14 cellular contexts compared by ENCODE assay signal in genomic region chr22:31950226-31950625, GRCh38. TPM values are rescaled to one million over a fixed set of nuclear protein-coding genes. Genes with fewer than 3 reads are reported as not detected.
DNase-seq lines count a peak whose midpoint lies in the region; ATAC-seq and TF ChIP-seq lines count a peak whose summit lies in the region.
"Had no signal": no experiment of that assay in that cellular context is flagged by ENCODE, and none has a peak within 500 bp of the region (broad histone marks: within the 10 kb centered on the region; RNA-seq: fewer than 3 reads in every experiment).

No MANE protein-coding gene starts in this region.

- H3K9me3 Mint-ChIP-seq in MCF 10A (ENCODE audit: unreplicated experiment), result no peaks in the 10 kb centered on the region
- no peaks in the 10 kb centered on the region for H3K9me3 Mint-ChIP-seq in nephron progenitor cell
- H3K9me3 Mint-ChIP-seq in Calu3 (ENCODE audit: low read depth, unreplicated experiment), result no peaks in the 10 kb centered on the region
- H3K9me3 Mint-ChIP-seq: stimulated activated memory B cell treated with anti-CD40 and anti-IgM and Interleukin-4, amounts not matched to agents 10 μg/mL and 1 μg/mL and 100 μg/mL, for 72 hours had no signal

- H3K4me3 ChIP-seq in mammary epithelial cell (replicated peaks in 1 of 3; ENCODE audit: insufficient read depth in 1 of 3, low read depth in 2 of 3, low read length in 3 of 3) (no peak overlapping the region), endocrine pancreas (ENCODE audit: control insufficient read depth, insufficient read depth, low read length) (no peak overlapping the region), aorta (ENCODE audit: low read length in 2 of 2) (peak overlapping the region in 1 of 2 donors; percentile 5)
- H3K4me3 ChIP-seq: A549 had no signal

- no TSS peak for BruUV-seq in MCF 10A (replicated peaks; lab: Mats Ljungman, UMichigan)
- BruUV-seq in mammary epithelial cell (replicated peaks; lab: Mats Ljungman, UMichigan), result no TSS peak
- BruUV-seq in Calu3 (replicated peaks; lab: Mats Ljungman, UMichigan), result no TSS peak

- TF ChIP-seq CTCF in MCF 10A (IDR thresholded peaks at IDR 0.05; ENCODE audit: unreplicated experiment) (no peak), mammary epithelial cell (conservative IDR thresholded peaks at IDR 0.05 in 1 of 2, IDR thresholded peaks at IDR 0.05 in 1 of 2; ENCODE audit: extremely low read depth in 1 of 2, insufficient read depth in 1 of 2, low read depth in 1 of 2, low read length in 2 of 2) (no peak), nephron progenitor cell (IDR thresholded peaks at IDR 0.05) (no peak), Calu3 (IDR thresholded peaks at IDR 0.05; ENCODE audit: unreplicated experiment) (no peak)

- CTCF ChIA-PET in MCF 10A (lab: Yijun Ruan, JAX) (interaction anchor here (0.6 to 6.1 kb wide), 12 partner anchors 9 to 389 kb away, joined by 3 to 59 read pairs (median 4); no protein-coding TSS in a partner anchor), mammary epithelial cell (lab: Charles Lee; ENCODE audit: low non-redundant PET) (interaction anchor here (0.6 to 0.7 kb wide), 2 partner anchors 11 to 20 kb away, joined by 4 to 15 read pairs; no protein-coding TSS in a partner anchor), Calu3 (lab: Charles Lee) (interaction anchor here (2.6 kb wide), 1 partner anchor 20 kb away, joined by 10 read pairs; no protein-coding TSS in a partner anchor)

- H3K27me3 Mint-ChIP-seq in MCF 10A (ENCODE audit: insufficient read depth, unreplicated experiment) (no peaks in the 10 kb centered on the region), nephron progenitor cell (ENCODE audit: low read depth, poor library complexity) (no peaks in the 10 kb centered on the region), Calu3 (ENCODE audit: unreplicated experiment) (no peaks in the 10 kb centered on the region)
- H3K27me3 Mint-ChIP-seq: stimulated activated memory B cell treated with anti-CD40 and anti-IgM and Interleukin-4, amounts not matched to agents 10 μg/mL and 1 μg/mL and 100 μg/mL, for 72 hours had no signal

- peaks cover 97% of the 10 kb centered on the region for H3K79me2 ChIP-seq in mammary epithelial cell (ENCODE audit: insufficient read depth, low read length)

- 15% methylated on average over 4 of the region's 4 CpGs for WGBS in mammary epithelial cell (ENCODE audit: low coverage, missing lambda C conversion rate)
- 2 to 5% methylated on average over 4 of the region's 4 CpGs for WGBS in aorta, 2 donors

- H3K4me2 ChIP-seq in mammary epithelial cell (ENCODE audit: insufficient read depth, low read depth, low read length), result no peak overlapping the region

- H3K36me3 ChIP-seq in mammary epithelial cell (ENCODE audit: insufficient read depth, low read length), result peaks cover 27% of the 10 kb centered on the region
- no peaks in the 10 kb centered on the region for H3K36me3 ChIP-seq in endocrine pancreas (ENCODE audit: control insufficient read depth, insufficient read depth, low read length)
- H3K36me3 ChIP-seq in aorta (ENCODE audit: control insufficient read depth in 1 of 2, insufficient read depth in 2 of 2, low read length in 1 of 2), result no peaks in the 10 kb centered on the region

- H3K4me1 Mint-ChIP-seq in MCF 10A (ENCODE audit: insufficient read depth, unreplicated experiment) (peaks cover 55% of the 10 kb centered on the region), nephron progenitor cell (peaks cover 49% of the 10 kb centered on the region), Calu3 (ENCODE audit: low read depth, unreplicated experiment) (peaks cover 48% of the 10 kb centered on the region)

- ATAC-seq in aorta (ENCODE audit: low FRiP score), result no peak
- ATAC-seq: A549; stimulated activated memory B cell treated with anti-CD40 and anti-IgM and Interleukin-4, amounts not matched to agents 10 μg/mL and 1 μg/mL and 100 μg/mL, for 72 hours had no signal

- no peak for DNase-seq in MCF 10A (ENCODE audit: unreplicated experiment)
- no peak for DNase-seq in mammary epithelial cell
- no peak for DNase-seq in nephron progenitor cell
- no peak for DNase-seq in aorta
- no peak for DNase-seq in activated CD4-positive, CD25-positive, alpha-beta regulatory T cell (lab: John Stamatoyannopoulos, UW)
- DNase-seq in foreskin melanocyte, result no peak
- no peak for DNase-seq in Calu3
- DNase-seq: GOT3, left colon, NCI-H2029 treated with DMSO at 0.1 percent for 48 hours, NCI-H748 treated with DMSO at 0.1 percent for 48 hours had no signal

- H3K4me1 ChIP-seq in mammary epithelial cell (ENCODE audit: insufficient read depth, low read length), result peaks cover 50% of the 10 kb centered on the region
- H3K4me1 ChIP-seq in endocrine pancreas (ENCODE audit: control insufficient read depth, insufficient read depth, low read length), result peaks cover 39% of the 10 kb centered on the region
- peaks cover 14 to 20% of the 10 kb centered on the region in 2 donors for H3K4me1 ChIP-seq in aorta (ENCODE audit: control insufficient read depth in 1 of 2, insufficient read depth in 2 of 2, low read length in 2 of 2)

- H3K27ac Mint-ChIP-seq in MCF 10A (ENCODE audit: low read depth, unreplicated experiment) (peak overlapping the region; percentile 97), nephron progenitor cell (peak overlapping the region; percentile 69), Calu3 (ENCODE audit: unreplicated experiment) (no peak overlapping the region)
- H3K27ac Mint-ChIP-seq: stimulated activated memory B cell treated with anti-CD40 and anti-IgM and Interleukin-4, amounts not matched to agents 10 μg/mL and 1 μg/mL and 100 μg/mL, for 72 hours had no signal

- no peaks in the 10 kb centered on the region for H3K9me3 ChIP-seq in mammary epithelial cell (replicated peaks; ENCODE audit: insufficient read depth, low read length)
- no peaks in the 10 kb centered on the region for H3K9me3 ChIP-seq in endocrine pancreas (ENCODE audit: control insufficient read depth, low read length)
- H3K9me3 ChIP-seq in aorta (ENCODE audit: control insufficient read depth, low read length), result no peaks in the 10 kb centered on the region
- H3K9me3 ChIP-seq: A549 had no signal

- POLR2A ChIA-PET in MCF 10A (lab: Yijun Ruan, JAX), result interaction anchor here (1.2 to 3.8 kb wide), 4 partner anchors 79 to 290 kb away, joined by 3 to 16 read pairs (median 4); partner anchors contain the start of gene PISD

- dilution Hi-C loops in mammary epithelial cell (cut with HindIII; ENCODE audit: low sequenced_read_pairs), result no loop called here

- no peak overlapping the region for H2AFZ ChIP-seq in mammary epithelial cell (ENCODE audit: low read depth, low read length)

- intact Hi-C loops in MCF 10A (cut with micrococcal nuclease) (no loop called here), mammary epithelial cell (cut with micrococcal nuclease) (no loop called here), aorta (cut with DNase I) (no loop called here), Calu3 (cut with micrococcal nuclease; ENCODE audit: unreplicated experiment) (no loop called here)

- H3K27ac ChIP-seq in mammary epithelial cell (ENCODE audit: insufficient read depth, low read depth, low read length) (no peak overlapping the region), aorta (ENCODE audit: low read depth in 1 of 2, low read length in 2 of 2) (peak overlapping the region; percentile 82 to 99)
- H3K27ac ChIP-seq: A549 had no signal

- H4K20me1 ChIP-seq in mammary epithelial cell (ENCODE audit: insufficient read depth, low read length), result peaks cover 20% of the 10 kb centered on the region

- H3K27me3 ChIP-seq in mammary epithelial cell (ENCODE audit: insufficient read depth, low read length), result no peaks in the 10 kb centered on the region
- H3K27me3 ChIP-seq in endocrine pancreas (ENCODE audit: control insufficient read depth, insufficient read depth, low read length), result no peaks in the 10 kb centered on the region
- no peaks in the 10 kb centered on the region for H3K27me3 ChIP-seq in aorta (ENCODE audit: control insufficient read depth in 1 of 2, insufficient read depth in 2 of 2, low read length in 1 of 2)

- no peak overlapping the region for H3K9ac ChIP-seq in mammary epithelial cell (ENCODE audit: insufficient read depth, low read length)
- peak overlapping the region; percentile 32 for H3K9ac ChIP-seq in endocrine pancreas (ENCODE audit: control insufficient read depth, insufficient read depth, low read length)

- H3K36me3 Mint-ChIP-seq in MCF 10A (ENCODE audit: insufficient read depth, unreplicated experiment) (peaks cover 25% of the 10 kb centered on the region), nephron progenitor cell (ENCODE audit: low read depth) (peaks cover 61% of the 10 kb centered on the region), Calu3 (ENCODE audit: insufficient read depth, unreplicated experiment) (peaks cover 14% of the 10 kb centered on the region)

- in situ Hi-C loops in mammary epithelial cell (cut with MboI; ENCODE audit: low sequenced_read_pairs in 2 of 2), result loop anchor here (10.0 to 25.0 kb wide), 3 partner anchors 285 to 463 kb away; partner anchors contain the start of genes EIF4ENIF1 (in 1 of the 2), PISD (in 1 of the 2) and SFI1 (in 1 of the 2)

- H3K4me3 Mint-ChIP-seq in MCF 10A (ENCODE audit: unreplicated experiment) (no peak overlapping the region), nephron progenitor cell (no peak overlapping the region), Calu3 (ENCODE audit: low read depth, unreplicated experiment) (no peak overlapping the region)
- H3K4me3 Mint-ChIP-seq: stimulated activated memory B cell treated with anti-CD40 and anti-IgM and Interleukin-4, amounts not matched to agents 10 μg/mL and 1 μg/mL and 100 μg/mL, for 72 hours had no signal

RNA-seq across cellular contexts. Expression of gene YWHAH, which starts 5.9 kb away (rescaled TPM):
- total RNA-seq in MCF 10A (2022) (64.2 and 79.9 TPM in 2 replicates), mammary epithelial cell (100 to 1,000 TPM; 153 to 166 TPM), aorta (100 to 1,000 TPM; 207 to 538 TPM), Calu3 (2022) (179 and 197 TPM in 2 replicates)
- polyA plus RNA-seq in mammary epithelial cell (195 TPM), aorta (100 to 1,000 TPM in 1 of 2 donors, 10 to 100 TPM in 1; 82.8 to 179 TPM)
- 216 TPM for polyA minus RNA-seq in mammary epithelial cell
